ENCODE assay signal across 16 cellular contexts in genomic region chr11:122167100-122167499, GRCh38. TPM values are rescaled to one million over a fixed set of nuclear protein-coding genes. Genes with fewer than 3 reads are reported as not detected.
DNase-seq lines count a peak whose midpoint lies in the region; ATAC-seq and TF ChIP-seq lines count a peak whose summit lies in the region.
"Had no signal": no experiment of that assay in that cellular context is flagged by ENCODE, and none has a peak within 500 bp of the region (broad histone marks: within the 10 kb centered on the region; RNA-seq: fewer than 3 reads in every experiment).

No MANE protein-coding gene starts in this region.

- TF ChIP-seq CTCF in cardiac fibroblast (IDR thresholded peaks at IDR 0.05; ENCODE audit: low read depth, low read length) = no peak
- no peak for TF ChIP-seq CTCF in kidney epithelial cell (IDR thresholded peaks at IDR 0.05; ENCODE audit: insufficient read depth, low read length, poor library complexity, severe bottlenecking)

- peaks cover 96% of the 10 kb centered on the region for H3K79me2 ChIP-seq in ACC112 (ENCODE audit: control insufficient read depth, insufficient read depth, low read length, unreplicated experiment)

- no peak overlapping the region for H2AFZ ChIP-seq in ACC112 (ENCODE audit: low read length, unreplicated experiment)

- H3K27ac ChIP-seq in ACC112 (ENCODE audit: low read depth, low read length) = peak overlapping the region; percentile 98
- H3K27ac ChIP-seq: heart left ventricle, SJCRH30 had no signal

- peaks cover 94% of the 10 kb centered on the region for H3K4me1 ChIP-seq in ACC112 (ENCODE audit: control insufficient read depth, insufficient read depth, low read length, unreplicated experiment)
- H3K4me1 ChIP-seq: SJCRH30 had no signal

- H3K36me3 ChIP-seq in ACC112 (ENCODE audit: insufficient read depth, low read length) (peaks cover 52% of the 10 kb centered on the region), kidney epithelial cell (ENCODE audit: control insufficient read depth, insufficient read depth, low read length) (no peaks in the 10 kb centered on the region)
- H3K36me3 ChIP-seq: heart left ventricle, SJCRH30, tibial artery had no signal

- no peaks in the 10 kb centered on the region for H3K27me3 ChIP-seq in ACC112 (ENCODE audit: insufficient read depth, low read length)
- no peaks in the 10 kb centered on the region for H3K27me3 ChIP-seq in kidney epithelial cell (ENCODE audit: control insufficient read depth, insufficient read depth, low read length)
- H3K27me3 ChIP-seq: heart left ventricle, SJCRH30, tibial artery had no signal

- peak; percentile 83 for DNase-seq in LHCN-M2 (ENCODE audit: low read depth)
- DNase-seq in cardiac fibroblast (ENCODE audit: low read depth in 2 of 2) = peak; percentile 88 to 92
- DNase-seq in kidney epithelial cell (ENCODE audit: low read depth) = peak; percentile 72
- no peak for DNase-seq in NCI-H2171 (lab: John Stamatoyannopoulos, UW)
- DNase-seq: Calu3, heart left ventricle, KG1, left ventricle myocardium superior, NCI-H1694 treated with DMSO at 0.1 percent for 48 hours, NCI-H748 treated with DMSO at 0.1 percent for 48 hours, SJCRH30, tibial artery had no signal

- ATAC-seq in HG02981 (IDR thresholded peaks at IDR 0.05; ENCODE audit: unreplicated experiment) (no peak), HG03108 (IDR thresholded peaks at IDR 0.05; ENCODE audit: unreplicated experiment) (no peak), GM21381 (IDR thresholded peaks at IDR 0.05; ENCODE audit: unreplicated experiment) (no peak)
- ATAC-seq: left ventricle myocardium superior had no signal

- peak overlapping the region; percentile 16; the same call in 1 of the 2 replicates for H3K4me3 ChIP-seq in ACC112 (ENCODE audit: low read depth, low read length)
- H3K4me3 ChIP-seq in cardiac fibroblast (replicated peaks in 1 of 2; ENCODE audit: low read depth in 2 of 2, low read length in 2 of 2) = no peak overlapping the region
- no peak overlapping the region for H3K4me3 ChIP-seq in kidney epithelial cell (ENCODE audit: low read depth, low read length)
- H3K4me3 ChIP-seq: heart left ventricle, SJCRH30, tibial artery had no signal

RNA-seq across cellular contexts. Expression of gene BLID, which starts 51.1 kb away (rescaled TPM):
- total RNA-seq in LHCN-M2 (2014; rRNA removed) (8.0 and 9.9 TPM in 2 replicates), kidney epithelial cell (not detected in 2 replicates)
- 0.67 TPM for polyA plus RNA-seq in LHCN-M2 (2012)
- total RNA-seq: Calu3, heart left ventricle, left ventricle myocardium superior, SJCRH30 had no signal
- polyA plus RNA-seq: heart left ventricle had no signal
